15 cellular contexts compared by ENCODE assay signal in genomic region chr2:241577413-241578122, GRCh38. TPM values are rescaled to one million over a fixed set of nuclear protein-coding genes. Genes with fewer than 3 reads are reported as not detected.
A peak's percentile ranks its signal among the peaks of the same experiment; 100 is the strongest.
DNase-seq lines count a peak whose midpoint lies in the region; ATAC-seq, FAIRE-seq and TF ChIP-seq lines count a peak whose summit lies in the region.
"Had no signal": no experiment of that assay in that cellular context is flagged by ENCODE, and none has a peak within 500 bp of the region (broad histone marks: within the 10 kb centered on the region; RNA-seq: fewer than 3 reads in every experiment).

No MANE protein-coding gene starts in this region.

- H3K27ac ChIP-seq in SK-N-SH (ENCODE audit: low read depth in 2 of 2, low read length in 1 of 2), result no peak overlapping the region

- H2AFZ ChIP-seq in SK-N-SH (ENCODE audit: low read depth), result no peak overlapping the region

- H3K9me3 Mint-ChIP-seq in type B pancreatic cell, result peaks cover 9% of the 10 kb centered on the region
- peaks cover 10% of the 10 kb centered on the region for H3K9me3 Mint-ChIP-seq in T-helper 2 cell treated with Interferon-gamma antibody and Interleukin-4, amounts not matched to agents 5 μg/mL and 100 μg/mL, for 36 hours

- POLR2A ChIA-PET in SK-N-SH (lab: Yijun Ruan, JAX), result no interaction called here

- H3K36me3 ChIP-seq in SK-N-SH (replicated peaks in 1 of 2; ENCODE audit: control insufficient read depth in 1 of 2, insufficient read depth in 2 of 2, low read length in 1 of 2), result peaks cover 9 to 21% of the 10 kb centered on the region in 2 experiments

- no peaks in the 10 kb centered on the region for H3K79me2 ChIP-seq in SK-N-SH (ENCODE audit: insufficient read depth)

- no peak overlapping the region for H3K4me3 ChIP-seq in SK-N-SH (ENCODE audit: low read depth in 2 of 2, low read length in 1 of 2)

- H3F3A ChIP-seq in SK-N-SH (replicated peaks; ENCODE audit: insufficient read depth), result no peaks in the 10 kb centered on the region

- no peak for DNase-seq in SK-N-SH
- peak; percentile 44 for DNase-seq in medulla oblongata (ENCODE audit: extremely low spot score)
- DNase-seq in type B pancreatic cell (ENCODE audit: extremely low spot score, unreplicated experiment), result no peak
- no peak for DNase-seq in NCI-H748 treated with DMSO at 0.1 percent for 48 hours (lab: John Stamatoyannopoulos, UW)
- no peak for DNase-seq in T-helper 2 cell treated with Interferon-gamma antibody and Interleukin-4, amounts not matched to agents 5 μg/mL and 100 μg/mL, for 36 hours (ENCODE audit: low spot score)
- DNase-seq in HK-2 (ENCODE audit: unreplicated experiment), result no peak
- DNase-seq: 8988T; activated CD4-positive, alpha-beta T cell treated with anti-CD3 and anti-CD28 coated beads, Interleukin-2, amount 50 U/mL, for 4 hours; amygdala; foreskin melanocyte; NCI-H1092 treated with DMSO at 0.1 percent for 48 hours; SIG-M5 had no signal

- TF ChIP-seq RAD21 in SK-N-SH (IDR thresholded peaks at IDR 0.05; ENCODE audit: low read length), result no peak

- peak; percentile 59; the same call in 2 of the 3 replicates for ATAC-seq in SK-N-SH treated with all-trans-retinoic acid at 6 μM for 48 hours

- TF ChIP-seq EP300 in SK-N-SH (IDR thresholded peaks at IDR 0.05; ENCODE audit: borderline replicate concordance in 1 of 2, low read depth in 1 of 2, low read length in 1 of 2), result no peak

- CTCF ChIA-PET in SK-N-SH (lab: Yijun Ruan, JAX), result interaction anchor here (0.9 kb wide), 1 partner anchor 14 kb away, joined by 3 read pairs; no protein-coding TSS in a partner anchor

- H3K27ac Mint-ChIP-seq in type B pancreatic cell, result no peak overlapping the region
- no peak overlapping the region for H3K27ac Mint-ChIP-seq in T-helper 2 cell treated with Interferon-gamma antibody and Interleukin-4, amounts not matched to agents 5 μg/mL and 100 μg/mL, for 36 hours

- FAIRE-seq in endometrium (lab: Jason Lieb, UNC), result peak; percentile 91
- FAIRE-seq: TTC549 had no signal

- no peaks in the 10 kb centered on the region for H3K9me3 ChIP-seq in SK-N-SH

- 85% methylated on average over 9 of the region's 9 CpGs for WGBS in SK-N-SH (ENCODE audit: low lambda C conversion rate)

- peaks cover 12% of the 10 kb centered on the region for H3K4me1 Mint-ChIP-seq in type B pancreatic cell (ENCODE audit: unreplicated experiment)
- H3K4me1 Mint-ChIP-seq in T-helper 2 cell treated with Interferon-gamma antibody and Interleukin-4, amounts not matched to agents 5 μg/mL and 100 μg/mL, for 36 hours (ENCODE audit: low read depth), result no peaks in the 10 kb centered on the region

- H3K27me3 Mint-ChIP-seq in type B pancreatic cell, result no peaks in the 10 kb centered on the region
- H3K27me3 Mint-ChIP-seq in T-helper 2 cell treated with Interferon-gamma antibody and Interleukin-4, amounts not matched to agents 5 μg/mL and 100 μg/mL, for 36 hours (ENCODE audit: low read depth), result no peaks in the 10 kb centered on the region

- no peak overlapping the region for H3K4me2 ChIP-seq in SK-N-SH

- H3K36me3 Mint-ChIP-seq in type B pancreatic cell, result peaks cover 33% of the 10 kb centered on the region
- peaks cover 11% of the 10 kb centered on the region for H3K36me3 Mint-ChIP-seq in T-helper 2 cell treated with Interferon-gamma antibody and Interleukin-4, amounts not matched to agents 5 μg/mL and 100 μg/mL, for 36 hours (ENCODE audit: low read depth)

- H3K27me3 ChIP-seq in SK-N-SH (ENCODE audit: insufficient read depth), result no peaks in the 10 kb centered on the region

- H3K9me2 ChIP-seq in SK-N-SH, result no peaks in the 10 kb centered on the region

- H3K4me1 ChIP-seq in SK-N-SH (ENCODE audit: control insufficient read depth in 1 of 2, insufficient read depth in 2 of 2, low read depth in 1 of 2, low read length in 1 of 2), result no peaks in the 10 kb centered on the region

- H3K9ac ChIP-seq in SK-N-SH, result no peak overlapping the region

- H4K20me1 ChIP-seq in SK-N-SH (ENCODE audit: insufficient read depth), result no peaks in the 10 kb centered on the region

- H3K4me3 Mint-ChIP-seq in type B pancreatic cell, result peak overlapping the region; percentile 6
- H3K4me3 Mint-ChIP-seq in T-helper 2 cell treated with Interferon-gamma antibody and Interleukin-4, amounts not matched to agents 5 μg/mL and 100 μg/mL, for 36 hours, result no peak overlapping the region

- TF ChIP-seq CTCF in SK-N-SH (IDR thresholded peaks at IDR 0.05) (no peak), type B pancreatic cell (conservative IDR thresholded peaks at IDR 0.05) (no peak)

TF ChIP-seq in SK-N-SH treated with all-trans-retinoic acid at 6 μM for 48 hours, 23 proteins besides CTCF, POLR2A, EP300 and RAD21 (continues in another document):
- TF ChIP-seq TOX (CRISPR knock-in tag; IDR thresholded peaks at IDR 0.05; ENCODE audit: borderline replicate concordance) (no peak), CREB5 (CRISPR knock-in tag; IDR thresholded peaks at IDR 0.05; ENCODE audit: low read depth) (no peak), ZFP3 (CRISPR knock-in tag; IDR thresholded peaks at IDR 0.05) (no peak), TCF4 (CRISPR knock-in tag; IDR thresholded peaks at IDR 0.05; ENCODE audit: borderline replicate concordance) (no peak), OSR1 (CRISPR knock-in tag; IDR thresholded peaks at IDR 0.05) (no peak), ISL1 (CRISPR knock-in tag; IDR thresholded peaks at IDR 0.05) (no peak)

TF ChIP-seq in SK-N-SH, 30 proteins besides CTCF, POLR2A, EP300 and RAD21:
- TF ChIP-seq PBX3 (IDR thresholded peaks at IDR 0.05) (no peak), REST (IDR thresholded peaks at IDR 0.05; ENCODE audit: low read depth, low read length) (no peak), RCOR1 (IDR thresholded peaks at IDR 0.05; ENCODE audit: low read length) (no peak), CHD2 (IDR thresholded peaks at IDR 0.05; ENCODE audit: low read length, partially characterized antibody) (no peak), FOXM1 (IDR thresholded peaks at IDR 0.05; ENCODE audit: low read depth) (no peak), NFIC (IDR thresholded peaks at IDR 0.05; ENCODE audit: borderline replicate concordance) (no peak), MEF2A (IDR thresholded peaks at IDR 0.05; ENCODE audit: borderline replicate concordance, low read depth) (no peak), GATA2 (CRISPR knock-in tag; IDR thresholded peaks at IDR 0.05) (no peak), USF1 (IDR thresholded peaks at IDR 0.05; ENCODE audit: borderline replicate concordance, low read depth) (no peak), NRF1 (IDR thresholded peaks at IDR 0.05; ENCODE audit: low read depth, low read length) (no peak)

RNA-seq across cellular contexts. Expression of gene BOK, which starts 19.0 kb away (rescaled TPM):
- 1.7 and 1.9 TPM in 2 replicates for polyA plus RNA-seq in SK-N-SH (2012; rRNA removed)
- 0.62 and 1.3 TPM in 2 replicates for polyA plus RNA-seq in SK-N-SH (2012; cell fraction: cytosol; rRNA removed)
- 2.8 and 3.1 TPM in 2 replicates for polyA plus RNA-seq in SK-N-SH (2012; cell fraction: nucleus; rRNA removed)
- total RNA-seq in type B pancreatic cell (ENCODE audit: low replicate concordance), result 41.5 and 108 TPM in 2 replicates

RNA-seq across cellular contexts. Expression of gene THAP4, which starts 59.4 kb away (rescaled TPM):
- 46.0 and 64.7 TPM in 2 replicates for polyA plus RNA-seq in SK-N-SH (2012; rRNA removed)
- polyA plus RNA-seq in SK-N-SH (2012; cell fraction: cytosol; rRNA removed), result 30.7 and 40.1 TPM in 2 replicates
- polyA plus RNA-seq in SK-N-SH (2012; cell fraction: nucleus; rRNA removed), result 30.4 and 43.6 TPM in 2 replicates
- total RNA-seq in type B pancreatic cell (ENCODE audit: low replicate concordance), result 51.3 and 53.3 TPM in 2 replicates

RNA-seq across cellular contexts. Expression of gene ATG4B, which starts 59.9 kb away (rescaled TPM):
- polyA plus RNA-seq in SK-N-SH (2012; rRNA removed), result 105 and 107 TPM in 2 replicates
- polyA plus RNA-seq in SK-N-SH (2012; cell fraction: cytosol; rRNA removed), result 53.2 and 85.0 TPM in 2 replicates
- polyA plus RNA-seq in SK-N-SH (2012; cell fraction: nucleus; rRNA removed), result 323 and 358 TPM in 2 replicates
- total RNA-seq in type B pancreatic cell (ENCODE audit: low replicate concordance), result 96.5 and 112 TPM in 2 replicates
